In the genomic region with DNA sequence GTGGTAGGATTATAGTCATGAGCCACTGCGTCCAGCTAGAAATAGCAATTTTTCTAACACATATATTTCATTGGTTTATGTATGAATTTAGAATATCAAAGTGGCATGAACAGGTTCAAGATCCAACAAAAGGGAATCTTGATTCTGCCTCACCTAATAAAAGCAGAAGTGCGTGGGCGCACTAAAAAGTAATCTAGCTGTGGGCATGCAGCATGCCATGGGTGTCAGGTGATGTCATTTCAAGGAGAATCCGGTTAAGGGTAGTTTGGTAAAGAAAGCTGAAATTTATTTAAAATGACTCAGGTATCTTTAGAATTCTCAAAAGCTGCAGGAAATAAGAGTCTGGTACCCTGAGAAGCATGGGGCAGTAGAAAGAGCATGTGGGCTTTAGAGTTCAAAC, we compare ENCODE assay signal across 4 cellular contexts.
"Had no signal": no experiment of that assay in that cellular context is flagged by ENCODE, and none has a peak within 500 bp of the region (broad histone marks: within the 10 kb centered on the region; RNA-seq: fewer than 3 reads in every experiment).

No MANE protein-coding gene starts in this region.

- H3K9me3 Mint-ChIP-seq: GM23338, H9 had no signal

- H3K4me3 ChIP-seq: GM23338 had no signal

- DNase-seq: H9, HCEC 1CT, IMR-90 had no signal

- ATAC-seq: GM23338 had no signal

- H3K4me3 Mint-ChIP-seq: GM23338, H9 had no signal

- H3K27ac Mint-ChIP-seq: GM23338, H9 had no signal
